8 cellular contexts compared by ENCODE assay signal in genomic region chr22:23178512-23179254, GRCh38. TPM values are rescaled to one million over a fixed set of nuclear protein-coding genes. Genes with fewer than 3 reads are reported as not detected.
DNase-seq lines count a peak whose midpoint lies in the region; ATAC-seq and TF ChIP-seq lines count a peak whose summit lies in the region.

No MANE protein-coding gene starts in this region.

- H3K9me3 ChIP-seq in adipocyte (ENCODE audit: control insufficient read depth, low read length) (peaks cover 22% of the 10 kb centered on the region), cardiac muscle cell (ENCODE audit: low read depth) (no peaks in the 10 kb centered on the region), psoas muscle (no peaks in the 10 kb centered on the region)

- WGBS in psoas muscle, 3 donors: 23 to 31% (median 31%) methylated on average over 9 of the region's 9 CpGs

- peak overlapping the region; percentile 32 for H3K9ac ChIP-seq in adipocyte (ENCODE audit: low read length)

- TF ChIP-seq CTCF in cardiac muscle cell (IDR thresholded peaks at IDR 0.05; ENCODE audit: low read depth, low read length) (peak; percentile 99), psoas muscle (IDR thresholded peaks at IDR 0.05) (peak; percentile 97)

- H3K4me3 ChIP-seq in Jurkat, Clone E6-1 (ENCODE audit: low read length): no peak overlapping the region
- no peak overlapping the region for H3K4me3 ChIP-seq in adipocyte (ENCODE audit: low read length)
- no peak overlapping the region for H3K4me3 ChIP-seq in cardiac muscle cell
- no peak overlapping the region for H3K4me3 ChIP-seq in psoas muscle

- H3K27ac ChIP-seq in cardiac muscle cell (no peak overlapping the region), psoas muscle (no peak overlapping the region)

- ATAC-seq in psoas muscle (peak; percentile 72 to 79 (median 74)), HG03025 (IDR thresholded peaks at IDR 0.05; ENCODE audit: low FRiP score, unreplicated experiment) (no peak), GM21360 (IDR thresholded peaks at IDR 0.05; ENCODE audit: unreplicated experiment) (no peak)

- H3K4me1 ChIP-seq in adipocyte (ENCODE audit: control insufficient read depth, insufficient read depth, low read length) (peaks cover 41% of the 10 kb centered on the region), cardiac muscle cell (ENCODE audit: low read depth) (peaks cover 16% of the 10 kb centered on the region), psoas muscle (peaks cover 34% of the 10 kb centered on the region)

- H3K27me3 ChIP-seq in adipocyte (replicated peaks; ENCODE audit: control insufficient read depth, insufficient read depth, low read length): no peaks in the 10 kb centered on the region
- no peaks in the 10 kb centered on the region for H3K27me3 ChIP-seq in cardiac muscle cell
- no peaks in the 10 kb centered on the region for H3K27me3 ChIP-seq in psoas muscle (ENCODE audit: insufficient read depth in 3 of 3, low read length in 2 of 3)

- H3K36me3 ChIP-seq in adipocyte (ENCODE audit: control insufficient read depth, insufficient read depth, low read length, severe bottlenecking): no peaks in the 10 kb centered on the region
- H3K36me3 ChIP-seq in cardiac muscle cell: no peaks in the 10 kb centered on the region
- no peaks in the 10 kb centered on the region for H3K36me3 ChIP-seq in psoas muscle (ENCODE audit: insufficient read depth in 1 of 2, low read depth in 1 of 2)

- DNase-seq in DMS153 (lab: John Stamatoyannopoulos, UW) (peak; percentile 45), SKM-1 treated with dmso at 0.1 percent for 144 hours (lab: John Stamatoyannopoulos, UW; ENCODE audit: unreplicated experiment) (peak; percentile 48), adipocyte (ENCODE audit: low read depth) (peak; percentile 85), cardiac muscle cell (ENCODE audit: low read depth in 1 of 2, low spot score in 1 of 2) (peak; percentile 72 to 82), psoas muscle (peak; percentile 60 to 78)
- peak; percentile 24 for DNase-seq in Jurkat, Clone E6-1 (ENCODE audit: low read depth, low spot score)

- intact Hi-C loops in psoas muscle (cut with DNase I): loop anchor here (1.0 to 5.0 kb wide), 3 partner anchors 58 to 209 kb away; no protein-coding TSS in a partner anchor

RNA-seq across cellular contexts. Expression of gene BCR, which starts 1.6 kb away (rescaled TPM):
- polyA plus RNA-seq in Jurkat, Clone E6-1 (2012; ENCODE audit: insufficient read depth, insufficient read length): 67.1 TPM
- total RNA-seq in cardiac muscle cell (40.9 and 53.1 TPM in 2 replicates), psoas muscle (1 to 10 TPM; 6.5 to 7.7 (median 7.0) TPM)
- polyA plus RNA-seq in cardiac muscle cell (30.1 and 30.9 TPM in 2 replicates), psoas muscle (1 to 10 TPM; 2.7 to 4.7 (median 4.0) TPM)

RNA-seq across cellular contexts. Expression of gene RAB36, which starts 33.4 kb away (rescaled TPM):
- polyA plus RNA-seq in Jurkat, Clone E6-1 (2012; ENCODE audit: insufficient read depth, insufficient read length): not detected
- total RNA-seq in cardiac muscle cell: 2.9 and 3.7 TPM in 2 replicates
- 6.7 and 7.1 TPM in 2 replicates for polyA plus RNA-seq in cardiac muscle cell
- under 1 TPM; 0.22 to 0.56 (median 0.25) TPM for total RNA-seq in psoas muscle
- polyA plus RNA-seq in psoas muscle: under 1 TPM in 2 of 3 donors, not detected in 1; 0.05 to 0.08 TPM

RNA-seq across cellular contexts. Expression of gene RSPH14, which starts 36.9 kb away (rescaled TPM):
- polyA plus RNA-seq in Jurkat, Clone E6-1 (2012; ENCODE audit: insufficient read depth, insufficient read length): 2.4 TPM
- total RNA-seq in cardiac muscle cell (4.0 and 6.7 TPM in 2 replicates), psoas muscle (not detected)
- polyA plus RNA-seq in cardiac muscle cell (5.8 and 6.6 TPM in 2 replicates), psoas muscle (not detected)

Comparison
In these comparisons a context has a peak if more than half of its experiments do, and no peak if none do; other contexts are left out.
1. DNase-seq: peak in every context shown above with its lines; median percentile 85 in adipocyte; 77 in cardiac muscle cell; 69 in psoas muscle; 48 in SKM-1 treated with dmso at 0.1 percent for 144 hours; 45 in DMS153; 24 in Jurkat, Clone E6-1.
2. ATAC-seq: peak in psoas muscle (4 of 4); none in HG03025 (single experiment) and GM21360 (single experiment).